In the genomic region with DNA sequence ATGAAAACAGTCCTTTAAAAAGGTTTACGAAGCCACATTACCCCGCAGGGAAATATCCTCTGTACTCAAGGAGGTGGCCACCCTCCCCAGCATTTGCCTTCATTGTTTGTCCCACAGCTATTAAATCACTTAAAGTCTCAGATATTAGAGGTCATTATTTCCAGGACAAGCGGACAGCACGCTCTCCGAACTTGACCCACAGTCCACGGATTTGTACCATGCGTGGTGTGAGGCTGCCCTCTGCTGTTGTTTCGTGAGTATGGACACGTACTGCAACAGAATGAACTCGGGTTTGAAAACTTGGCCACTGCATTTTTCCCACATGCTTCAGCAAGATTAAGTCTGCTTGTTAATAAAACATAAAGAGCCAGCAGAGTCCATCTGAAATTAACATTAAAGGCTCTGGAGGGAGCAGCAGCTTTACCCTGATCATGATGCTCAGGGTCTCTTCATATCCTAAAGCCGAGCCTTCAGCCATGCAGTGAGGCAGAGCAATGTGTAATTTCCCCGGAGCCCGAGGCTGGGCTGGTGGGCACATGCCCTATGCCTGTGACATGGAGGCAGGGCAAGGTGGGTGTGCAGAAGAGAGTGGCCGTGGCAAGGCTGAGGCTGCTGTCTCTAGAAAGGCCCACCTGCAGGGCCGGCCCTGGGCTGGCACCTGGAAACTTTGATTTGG, we compare ENCODE assay signal across 1 cellular context.
TF ChIP-seq lines count a peak whose summit lies in the region.

No MANE protein-coding gene starts in this region.

TF ChIP-seq in HepG2, 621 proteins besides CTCF, POLR2A, EP300 and RAD21 (continued from another document):
- no peak for TF ChIP-seq ZNF704 (CRISPR knock-in tag; IDR thresholded peaks at IDR 0.05; ENCODE audit: borderline replicate concordance)
- TF ChIP-seq ZNF567 (CRISPR knock-in tag; IDR thresholded peaks at IDR 0.05; ENCODE audit: borderline replicate concordance) = 0 out of 2 replicates have a peak, but pooled peaks have one; percentile 33
- no peak for TF ChIP-seq ZNF264 (CRISPR knock-in tag; IDR thresholded peaks at IDR 0.05)
- no peak for TF ChIP-seq FOXP1 (IDR thresholded peaks at IDR 0.05)
- no peak for TF ChIP-seq FOXP1 (CRISPR knock-in tag; IDR thresholded peaks at IDR 0.05)
- TF ChIP-seq CBX1 (IDR thresholded peaks at IDR 0.05; ENCODE audit: low read depth) = no peak
- no peak for TF ChIP-seq NFIB (CRISPR knock-in tag; IDR thresholded peaks at IDR 0.05; ENCODE audit: borderline replicate concordance)
- TF ChIP-seq RFX1 (IDR thresholded peaks at IDR 0.05) = no peak
- no peak for TF ChIP-seq CENPBD1 (CRISPR knock-in tag; IDR thresholded peaks at IDR 0.05; ENCODE audit: borderline replicate concordance, low read depth)
- no peak for TF ChIP-seq POLR2AphosphoS5 (IDR thresholded peaks at IDR 0.05; ENCODE audit: low read depth, low read length)
- TF ChIP-seq, protein P1, sequence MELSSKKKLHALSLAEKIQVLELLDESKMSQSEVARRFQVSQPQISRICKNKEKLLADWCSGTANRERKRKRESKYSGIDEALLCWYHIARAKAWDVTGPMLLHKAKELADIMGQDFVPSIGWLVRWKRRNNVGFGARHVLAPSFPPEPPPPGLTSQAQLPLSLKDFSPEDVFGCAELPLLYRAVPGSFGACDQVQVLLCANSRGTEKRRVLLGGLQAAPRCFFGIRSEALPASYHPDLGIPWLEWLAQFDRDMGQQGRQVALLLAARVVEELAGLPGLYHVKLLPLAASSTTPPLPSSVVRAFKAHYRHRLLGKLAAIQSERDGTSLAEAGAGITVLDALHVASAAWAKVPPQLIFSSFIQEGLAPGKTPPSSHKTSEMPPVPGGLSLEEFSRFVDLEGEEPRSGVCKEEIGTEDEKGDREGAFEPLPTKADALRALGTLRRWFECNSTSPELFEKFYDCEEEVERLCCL (CRISPR knock-in tag; IDR thresholded peaks at IDR 0.05; ENCODE audit: borderline replicate concordance) = no peak
- no peak for TF ChIP-seq SUZ12 (IDR thresholded peaks at IDR 0.05; ENCODE audit: low read depth, low read length)
- TF ChIP-seq ZFP36L1 (CRISPR knock-in tag; IDR thresholded peaks at IDR 0.05) = no peak
- TF ChIP-seq ZNF333 (CRISPR knock-in tag; IDR thresholded peaks at IDR 0.05; ENCODE audit: borderline replicate concordance) = no peak
- no peak for TF ChIP-seq DRAP1 (CRISPR knock-in tag; IDR thresholded peaks at IDR 0.05)
- TF ChIP-seq ATF1 (CRISPR knock-in tag; IDR thresholded peaks at IDR 0.05) = no peak
- TF ChIP-seq ZNF512 (CRISPR knock-in tag; IDR thresholded peaks at IDR 0.05) = no peak
- TF ChIP-seq KLF15 (CRISPR knock-in tag; IDR thresholded peaks at IDR 0.05; ENCODE audit: borderline replicate concordance) = no peak
- no peak for TF ChIP-seq ZNF451 (CRISPR knock-in tag; IDR thresholded peaks at IDR 0.05)
- TF ChIP-seq ZNF556 (CRISPR knock-in tag; IDR thresholded peaks at IDR 0.05; ENCODE audit: borderline replicate concordance) = 0 out of 2 replicates have a peak, but pooled peaks have one; percentile 18
- TF ChIP-seq ZGPAT (CRISPR knock-in tag; IDR thresholded peaks at IDR 0.05) = peak; percentile 26; the same call in 1 of the 2 replicates
- TF ChIP-seq MEF2D (CRISPR knock-in tag; IDR thresholded peaks at IDR 0.05) = no peak
- TF ChIP-seq LCORL (IDR thresholded peaks at IDR 0.05) = no peak
- no peak for TF ChIP-seq LCORL (CRISPR knock-in tag; IDR thresholded peaks at IDR 0.05)
- TF ChIP-seq TBL1XR1 (IDR thresholded peaks at IDR 0.05; ENCODE audit: borderline replicate concordance, low read length, partially characterized antibody) = no peak
- no peak for TF ChIP-seq EZH2 (conservative IDR thresholded peaks at IDR 0.05; ENCODE audit: low read depth, low read length)
- no peak for TF ChIP-seq ZNF274 (CRISPR knock-in tag; IDR thresholded peaks at IDR 0.05)
- TF ChIP-seq SRSF1 (optimal IDR thresholded peaks at IDR 0.05; ENCODE audit: low read depth, low read length) = no peak
- no peak for TF ChIP-seq ZBTB20 (CRISPR knock-in tag; IDR thresholded peaks at IDR 0.05; ENCODE audit: borderline replicate concordance, low read depth)
TF ChIP-seq in HepG2: peak in this region for 22.
